ENCODE assay signal across 7 cellular contexts in genomic region chr9:128161230-128161902, GRCh38. TPM values are rescaled to one million over a fixed set of nuclear protein-coding genes. Genes with fewer than 3 reads are reported as not detected.
DNase-seq lines count a peak whose midpoint lies in the region; ATAC-seq and TF ChIP-seq lines count a peak whose summit lies in the region.
"Not testable (repeated sequence)": the region's sequence is repeated elsewhere in the genome, so short reads cannot be mapped to it uniquely, and the experiment has no call there.
"Had no signal": no experiment of that assay in that cellular context is flagged by ENCODE, and none has a peak within 500 bp of the region (broad histone marks: within the 10 kb centered on the region; RNA-seq: fewer than 3 reads in every experiment).

No MANE protein-coding gene starts in this region.

- peak overlapping the region; percentile 80 for H3K9ac ChIP-seq in DND-41 (ENCODE audit: low read depth, low read length)
- H3K9ac ChIP-seq in skeletal muscle satellite cell (ENCODE audit: low read depth, low read length), result not testable (repeated sequence)

- H3K4me1 ChIP-seq in DND-41 (ENCODE audit: insufficient read depth, low read length) (peaks cover 25% of the 10 kb centered on the region), skeletal muscle satellite cell (ENCODE audit: control insufficient read depth, insufficient read depth, low read length) (peaks cover 34% of the 10 kb centered on the region)

- not testable (repeated sequence) for H3K27ac ChIP-seq in DND-41 (ENCODE audit: low read length); brain microvascular endothelial cell
- peak overlapping the region; percentile 79 for H3K27ac ChIP-seq in VCaP

- H3K9me3 ChIP-seq in DND-41 (ENCODE audit: insufficient read depth, low read length, severe bottlenecking); skeletal muscle satellite cell (replicated peaks; ENCODE audit: low read length): not testable (repeated sequence)

- H3K79me2 ChIP-seq in DND-41 (ENCODE audit: insufficient read depth, low read length), result not testable (repeated sequence)

- in situ Hi-C loops in brain microvascular endothelial cell (cut with HindIII; ENCODE audit: low pct_ligation_motif_present, low sequenced_read_pairs), result not testable (repeated sequence)

- ATAC-seq in DND-41 (ENCODE audit: insufficient read depth, low read depth), result not testable (repeated sequence)

- peak overlapping the region; percentile 84 for H3K4me2 ChIP-seq in DND-41 (ENCODE audit: insufficient read depth, low read length)
- H3K4me2 ChIP-seq in skeletal muscle satellite cell (ENCODE audit: low read length), result peak overlapping the region; percentile 94

- H3K36me3 ChIP-seq in DND-41 (ENCODE audit: insufficient read depth, low read length), result peaks cover 36% of the 10 kb centered on the region
- H3K36me3 ChIP-seq in brain microvascular endothelial cell (replicated peaks), result peaks cover 35% of the 10 kb centered on the region
- H3K36me3 ChIP-seq in skeletal muscle satellite cell (ENCODE audit: insufficient read depth, low read length), result peaks cover 32% of the 10 kb centered on the region

- not testable (repeated sequence) for DNase-seq in DND-41, brain microvascular endothelial cell
- peak; percentile 42 for DNase-seq in NCI-H2107 treated with DMSO at 0.1 percent for 48 hours (lab: John Stamatoyannopoulos, UW; ENCODE audit: unreplicated experiment)

- not testable (repeated sequence) for TF ChIP-seq CTCF in DND-41 (IDR thresholded peaks at IDR 0.05; ENCODE audit: borderline replicate concordance, extremely low read depth, low read length, poor library complexity, severe bottlenecking); VCaP (conservative IDR thresholded peaks at IDR 0.05); brain microvascular endothelial cell (IDR thresholded peaks at IDR 0.05; ENCODE audit: low read depth, low read length, missing control alignments)

- peaks cover 17% of the 10 kb centered on the region; the same call in 1 of the 2 replicates for H4K20me1 ChIP-seq in DND-41 (ENCODE audit: insufficient read depth, low read length)

- H3K4me3 ChIP-seq in DND-41 (ENCODE audit: low read depth in 1 of 2, low read length in 2 of 2), result peak overlapping the region; percentile 69 to 90; a peak in 3 of 4 replicates
- H3K4me3 ChIP-seq in brain microvascular endothelial cell (ENCODE audit: low read depth, low read length), result peak overlapping the region; percentile 5
- peak overlapping the region; percentile 74 for H3K4me3 ChIP-seq in iPS-11a (ENCODE audit: low read depth, low read length)
- H3K4me3 ChIP-seq in skeletal muscle satellite cell (ENCODE audit: low read length), result peak overlapping the region; percentile 88

- not testable (repeated sequence) for H2AFZ ChIP-seq in DND-41 (ENCODE audit: low read depth, low read length)

- not testable (repeated sequence) for H3K27me3 ChIP-seq in DND-41 (ENCODE audit: insufficient read depth, low read length, poor library complexity); brain microvascular endothelial cell (replicated peaks); skeletal muscle satellite cell (ENCODE audit: control insufficient read depth, insufficient read depth, low read length)

RNA-seq across cellular contexts. Expression of gene BBLN, which starts 1.3 kb away (rescaled TPM):
- total RNA-seq in skeletal muscle satellite cell (2012; rRNA removed), result 35.2 and 41.3 TPM in 2 replicates

RNA-seq across cellular contexts. Expression of gene LCN2, which starts 12.1 kb away (rescaled TPM):
- not detected in 2 replicates for total RNA-seq in skeletal muscle satellite cell (2012; rRNA removed)
- total RNA-seq: cardiac muscle cell had no signal

RNA-seq across cellular contexts. Expression of gene CIZ1, which starts 30.0 kb away (rescaled TPM):
- 22.1 and 31.5 TPM in 2 replicates for total RNA-seq in skeletal muscle satellite cell (2012; rRNA removed)

RNA-seq across cellular contexts. Expression of gene PTGES2, which starts 33.8 kb away (rescaled TPM):
- 85.9 and 97.0 TPM in 2 replicates for total RNA-seq in skeletal muscle satellite cell (2012; rRNA removed)

RNA-seq across cellular contexts. Expression of gene DNM1, which starts 41.8 kb away (rescaled TPM):
- 1.0 and 4.2 TPM in 2 replicates for total RNA-seq in skeletal muscle satellite cell (2012; rRNA removed)

Comparison
In these comparisons a context has a peak if more than half of its experiments do, and no peak if none do; other contexts are left out.
1. H3K4me3 ChIP-seq: peak in every context shown above with its lines; median percentile 88 in skeletal muscle satellite cell; 80 in DND-41; 74 in iPS-11a; 5 in brain microvascular endothelial cell.